Comparison of ENCODE assay signal across 15 cellular contexts in the genomic region with DNA sequence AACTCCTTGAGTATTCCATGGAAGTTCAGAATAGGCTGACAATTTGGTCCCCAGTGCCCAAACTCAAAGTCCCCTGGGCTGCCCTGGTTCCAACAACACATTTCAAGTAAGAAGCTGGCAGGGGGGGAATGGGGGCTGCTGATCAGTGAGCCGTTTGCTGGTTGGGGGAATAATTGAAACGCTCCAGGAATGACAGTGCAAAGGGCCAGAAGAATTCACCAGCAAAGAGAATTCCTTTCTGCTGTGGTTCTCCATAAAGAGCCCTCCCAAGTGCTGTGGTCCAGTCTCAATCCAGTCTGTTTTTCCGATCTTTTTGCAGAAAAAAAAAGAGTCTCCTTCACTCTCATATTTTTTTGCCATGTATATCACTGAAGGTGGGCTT.
A peak's percentile ranks its signal among the peaks of the same experiment; 100 is the strongest.
DNase-seq lines count a peak whose midpoint lies in the region; ATAC-seq and TF ChIP-seq lines count a peak whose summit lies in the region.
"Had no signal": no experiment of that assay in that cellular context is flagged by ENCODE, and none has a peak within 500 bp of the region (broad histone marks: within the 10 kb centered on the region; RNA-seq: fewer than 3 reads in every experiment).

No MANE protein-coding gene starts in this region.

- peaks cover 62% of the 10 kb centered on the region for H3K4me1 ChIP-seq in BLaER1
- H3K4me1 ChIP-seq: adrenal gland had no signal

- H3K27ac ChIP-seq in BLaER1 = no peak overlapping the region
- H3K27ac ChIP-seq in caudate nucleus (ENCODE audit: low read depth, low read length) = no peak overlapping the region
- H3K27ac ChIP-seq: adrenal gland had no signal

- ATAC-seq in HG03196 (IDR thresholded peaks at IDR 0.05; ENCODE audit: unreplicated experiment) = no peak

- H3K4me2 ChIP-seq in BLaER1 = peak overlapping the region; percentile 76

- no peaks in the 10 kb centered on the region for H3K27me3 ChIP-seq in BLaER1
- H3K27me3 ChIP-seq: adrenal gland had no signal

- no peaks in the 10 kb centered on the region for H3K36me3 ChIP-seq in BLaER1
- H3K36me3 ChIP-seq: adrenal gland had no signal

- no peak for TF ChIP-seq CTCF in fibroblast of the aortic adventitia (IDR thresholded peaks at IDR 0.05; ENCODE audit: insufficient read depth, low read length)

- H3K9ac ChIP-seq in BLaER1 = no peak overlapping the region

- DNase-seq in HS-5 (ENCODE audit: low read depth) (peak; percentile 29), fibroblast of the aortic adventitia (ENCODE audit: low read depth) (peak; percentile 66), retina (peak; percentile 47), caudate nucleus (lab: John Stamatoyannopoulos, UW) (no peak)
- no peak for DNase-seq in activated CD4-positive, CD25-positive, alpha-beta regulatory T cell (lab: John Stamatoyannopoulos, UW)
- DNase-seq in activated CD4-positive, alpha-beta T cell treated with anti-CD3 and anti-CD28 coated beads, Interleukin-2, amount 50 U/mL, for 1 hour = no peak
- DNase-seq: activated T-cell treated with anti-CD3 and anti-CD28 coated beads for 4 hours; adrenal gland; CD4-positive, CD25-positive, alpha-beta regulatory T cell; effector CD4-positive, alpha-beta T cell; H7; NCI-H2227 treated with DMSO at 0.1 percent for 48 hours; stimulated activated CD8-positive, alpha-beta memory T cell treated with anti-CD3 and anti-CD28 coated beads, Interleukin-4, amount 100 ng/mL, for 48 hours had no signal

- H3K9me3 ChIP-seq in BLaER1 = no peaks in the 10 kb centered on the region
- H3K9me3 ChIP-seq: adrenal gland had no signal

- H3K4me3 ChIP-seq in BLaER1 (no peak overlapping the region), fibroblast of the aortic adventitia (ENCODE audit: low read depth, low read length) (no peak overlapping the region)
- H3K4me3 ChIP-seq: adrenal gland had no signal

- H4K20me1 ChIP-seq in BLaER1 = no peaks in the 10 kb centered on the region

Comparison
In these comparisons a context has a peak if more than half of its experiments do, and no peak if none do; other contexts are left out.
1. DNase-seq: peak in HS-5 (single experiment), fibroblast of the aortic adventitia (single experiment) and retina (single experiment); none in activated CD4-positive, CD25-positive, alpha-beta regulatory T cell (0 of 4), activated CD4-positive, alpha-beta T cell treated with anti-CD3 and anti-CD28 coated beads, Interleukin-2, amount 50 U/mL, for 1 hour (single experiment) and caudate nucleus (0 of 61).